In genomic region chr10:53601260-53601875, GRCh38 we compare ENCODE assay signal across 8 cellular contexts.
DNase-seq lines count a peak whose midpoint lies in the region; ATAC-seq and TF ChIP-seq lines count a peak whose summit lies in the region.

No MANE protein-coding gene starts in this region.

- H3K36me3 ChIP-seq in BJ (ENCODE audit: control insufficient read depth, insufficient read depth, low read length) (no peaks in the 10 kb centered on the region), sigmoid colon (no peaks in the 10 kb centered on the region)

- H3K27ac ChIP-seq in sigmoid colon = no peak overlapping the region

- no peak for TF ChIP-seq EP300 in sigmoid colon (IDR thresholded peaks at IDR 0.05)

- TF ChIP-seq CTCF in BJ (IDR thresholded peaks at IDR 0.05; ENCODE audit: insufficient read depth, low read depth, low read length) (peak; percentile 80), fibroblast of pulmonary artery (IDR thresholded peaks at IDR 0.05; ENCODE audit: low read length, missing control alignments) (peak; percentile 95), sigmoid colon (IDR thresholded peaks at IDR 0.05) (peak; percentile 17 to 73 (median 40))

- H3K4me1 ChIP-seq in sigmoid colon = no peaks in the 10 kb centered on the region

- intact Hi-C loops in sigmoid colon (cut with DNase I) = loop anchor here (5.0 kb wide), 1 partner anchor 1661 kb away; no protein-coding TSS in a partner anchor

- CTCF ChIA-PET in BJ (lab: Yijun Ruan, JAX) = interaction anchor here (1.0 to 1.5 kb wide), 3 partner anchors 9 to 14 kb away, joined by 3 read pairs; no protein-coding TSS in a partner anchor

- peak; percentile 80 for ATAC-seq in GM18870 (IDR thresholded peaks at IDR 0.05; ENCODE audit: unreplicated experiment)

- H3K27me3 ChIP-seq in BJ (ENCODE audit: control insufficient read depth, insufficient read depth, low read length) (no peaks in the 10 kb centered on the region), sigmoid colon (no peaks in the 10 kb centered on the region)

- H3K4me3 ChIP-seq in BJ (ENCODE audit: low read depth, low read length) (no peak overlapping the region), fibroblast of pulmonary artery (replicated peaks; ENCODE audit: low read depth, low read length) (no peak overlapping the region), sigmoid colon (no peak overlapping the region)

- WGBS in sigmoid colon, 2 donors = 7 to 17% methylated on average over 11 of the region's 11 CpGs

- H3K9me3 ChIP-seq in sigmoid colon = no peaks in the 10 kb centered on the region

- POLR2A ChIA-PET in BJ (lab: Charles Lee) = no interaction called here

- DNase-seq in BJ (ENCODE audit: low read depth) (no peak), HT1080 (ENCODE audit: low read depth) (peak; percentile 13), RPMI8226 (peak; percentile 25), fibroblast of pulmonary artery (ENCODE audit: low read depth) (peak; percentile 55), sigmoid colon (no peak), germinal center (ENCODE audit: low spot score) (no peak), DMS79 (lab: John Stamatoyannopoulos, UW) (no peak)

- TF ChIP-seq POLR2A in sigmoid colon (IDR thresholded peaks at IDR 0.05) = no peak

Comparison
In these comparisons a context has a peak if more than half of its experiments do, and no peak if none do; other contexts are left out.
1. DNase-seq: peak in HT1080 (single experiment), RPMI8226 (single experiment) and fibroblast of pulmonary artery (single experiment); none in BJ (single experiment), sigmoid colon (single experiment), germinal center (single experiment) and DMS79 (single experiment).
2. CTCF ChIP-seq: peak in every context shown above with its lines; median percentile 95 in fibroblast of pulmonary artery; 80 in BJ; 40 in sigmoid colon.